ENCODE assay signal across 1 cellular context in the genomic region with DNA sequence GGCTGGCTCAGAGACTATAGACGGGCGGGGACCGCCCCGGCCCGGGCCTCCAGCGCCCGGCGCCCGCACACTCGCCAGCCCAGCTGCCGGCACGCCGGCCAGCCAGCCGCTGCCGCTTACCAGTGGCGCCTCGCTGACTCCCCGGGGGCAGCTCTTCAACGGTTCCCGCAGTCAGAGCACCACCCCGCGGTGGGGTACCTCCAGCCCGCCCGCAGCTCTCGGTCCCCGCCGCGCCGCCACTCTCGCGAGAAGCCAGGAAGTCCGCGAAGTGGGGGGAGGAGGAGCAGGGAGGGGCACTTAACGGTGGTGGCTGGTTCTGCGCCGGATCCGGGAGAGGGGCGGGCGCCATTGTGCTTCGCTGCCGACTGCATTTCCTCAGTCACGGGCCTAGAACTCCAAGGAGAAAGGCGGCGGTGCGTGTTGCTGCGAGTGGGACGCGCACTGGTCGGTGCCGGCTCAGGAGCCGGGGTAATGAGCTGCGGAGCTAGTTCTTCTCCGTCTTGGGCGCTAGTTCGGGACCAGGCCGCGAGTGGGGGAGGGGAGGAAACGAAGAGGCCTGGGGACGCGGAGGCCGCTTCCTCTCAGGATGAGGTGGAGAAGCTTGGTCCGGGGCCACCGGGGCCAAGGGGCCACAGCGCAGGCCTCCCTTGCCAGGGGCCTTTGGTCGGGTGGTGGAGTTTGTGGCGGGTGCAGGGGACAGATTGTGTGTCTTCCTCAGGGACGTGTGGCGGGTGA.
TF ChIP-seq lines count a peak whose summit lies in the region.

A gene with protein sequence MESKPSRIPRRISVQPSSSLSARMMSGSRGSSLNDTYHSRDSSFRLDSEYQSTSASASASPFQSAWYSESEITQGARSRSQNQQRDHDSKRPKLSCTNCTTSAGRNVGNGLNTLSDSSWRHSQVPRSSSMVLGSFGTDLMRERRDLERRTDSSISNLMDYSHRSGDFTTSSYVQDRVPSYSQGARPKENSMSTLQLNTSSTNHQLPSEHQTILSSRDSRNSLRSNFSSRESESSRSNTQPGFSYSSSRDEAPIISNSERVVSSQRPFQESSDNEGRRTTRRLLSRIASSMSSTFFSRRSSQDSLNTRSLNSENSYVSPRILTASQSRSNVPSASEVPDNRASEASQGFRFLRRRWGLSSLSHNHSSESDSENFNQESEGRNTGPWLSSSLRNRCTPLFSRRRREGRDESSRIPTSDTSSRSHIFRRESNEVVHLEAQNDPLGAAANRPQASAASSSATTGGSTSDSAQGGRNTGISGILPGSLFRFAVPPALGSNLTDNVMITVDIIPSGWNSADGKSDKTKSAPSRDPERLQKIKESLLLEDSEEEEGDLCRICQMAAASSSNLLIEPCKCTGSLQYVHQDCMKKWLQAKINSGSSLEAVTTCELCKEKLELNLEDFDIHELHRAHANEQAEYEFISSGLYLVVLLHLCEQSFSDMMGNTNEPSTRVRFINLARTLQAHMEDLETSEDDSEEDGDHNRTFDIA (plus strand): TSS at position 313 of the 735 bp plus-strand sequence. CDS start 16,517 bp downstream, outside the sequence.

TF ChIP-seq in SK-N-SH, 30 proteins besides CTCF, POLR2A, EP300 and RAD21 (continued from another document):
- TF ChIP-seq REST (IDR thresholded peaks at IDR 0.05; ENCODE audit: low read depth, low read length) = no peak; the same call in 1 of the 2 replicates
- peak; percentile 94 for TF ChIP-seq SIN3A (IDR thresholded peaks at IDR 0.05; ENCODE audit: borderline replicate concordance, low read depth, low read length)
- no peak for TF ChIP-seq GATA2 (CRISPR knock-in tag; IDR thresholded peaks at IDR 0.05)
- peak; percentile 92 for TF ChIP-seq YY1 (IDR thresholded peaks at IDR 0.05; ENCODE audit: low read depth)
- TF ChIP-seq MXI1 (IDR thresholded peaks at IDR 0.05; ENCODE audit: low read depth, low read length) = 0 out of 2 replicates have a peak, but pooled peaks have one; percentile 68
- TF ChIP-seq FOXM1 (IDR thresholded peaks at IDR 0.05; ENCODE audit: low read depth) = peak; percentile 67; the same call in 1 of the 2 replicates
- TF ChIP-seq TAF1 (IDR thresholded peaks at IDR 0.05; ENCODE audit: borderline replicate concordance, low read depth, low read length) = peak; percentile 82; the same call in 1 of the 2 replicates
- TF ChIP-seq POLR2AphosphoS5 (IDR thresholded peaks at IDR 0.05; ENCODE audit: low read depth, low read length) = peak; percentile 96
- TF ChIP-seq CHD2 (IDR thresholded peaks at IDR 0.05; ENCODE audit: low read length, partially characterized antibody) = peak; percentile 100
- peak; percentile 71; the same call in 1 of the 2 replicates for TF ChIP-seq FOXJ3 (CRISPR knock-in tag; IDR thresholded peaks at IDR 0.05)
- TF ChIP-seq RXRA (IDR thresholded peaks at IDR 0.05; ENCODE audit: borderline replicate concordance, low read depth) = no peak
- TF ChIP-seq, protein P1, sequence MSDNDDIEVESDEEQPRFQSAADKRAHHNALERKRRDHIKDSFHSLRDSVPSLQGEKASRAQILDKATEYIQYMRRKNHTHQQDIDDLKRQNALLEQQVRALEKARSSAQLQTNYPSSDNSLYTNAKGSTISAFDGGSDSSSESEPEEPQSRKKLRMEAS (IDR thresholded peaks at IDR 0.05; ENCODE audit: low read depth) = peak; percentile 52; the same call in 1 of the 2 replicates
- TF ChIP-seq RCOR1 (IDR thresholded peaks at IDR 0.05; ENCODE audit: low read length) = 0 out of 2 replicates have a peak, but pooled peaks have one; percentile 64
- TF ChIP-seq USF2 (IDR thresholded peaks at IDR 0.05; ENCODE audit: borderline replicate concordance, low read depth, low read length) = no peak
- TF ChIP-seq JUND (IDR thresholded peaks at IDR 0.05) = no peak; the same call in 1 of the 2 replicates
- TF ChIP-seq GABPA (IDR thresholded peaks at IDR 0.05; ENCODE audit: low read depth) = 0 out of 2 replicates have a peak, but pooled peaks have one; percentile 17
- no peak for TF ChIP-seq ELF1 (IDR thresholded peaks at IDR 0.05)
- TF ChIP-seq SMC3 (IDR thresholded peaks at IDR 0.05; ENCODE audit: low read depth, low read length) = peak; percentile 43
- TF ChIP-seq IRF3 (IDR thresholded peaks at IDR 0.05; ENCODE audit: low read depth, low read length) = no peak
- TF ChIP-seq, protein P2, sequence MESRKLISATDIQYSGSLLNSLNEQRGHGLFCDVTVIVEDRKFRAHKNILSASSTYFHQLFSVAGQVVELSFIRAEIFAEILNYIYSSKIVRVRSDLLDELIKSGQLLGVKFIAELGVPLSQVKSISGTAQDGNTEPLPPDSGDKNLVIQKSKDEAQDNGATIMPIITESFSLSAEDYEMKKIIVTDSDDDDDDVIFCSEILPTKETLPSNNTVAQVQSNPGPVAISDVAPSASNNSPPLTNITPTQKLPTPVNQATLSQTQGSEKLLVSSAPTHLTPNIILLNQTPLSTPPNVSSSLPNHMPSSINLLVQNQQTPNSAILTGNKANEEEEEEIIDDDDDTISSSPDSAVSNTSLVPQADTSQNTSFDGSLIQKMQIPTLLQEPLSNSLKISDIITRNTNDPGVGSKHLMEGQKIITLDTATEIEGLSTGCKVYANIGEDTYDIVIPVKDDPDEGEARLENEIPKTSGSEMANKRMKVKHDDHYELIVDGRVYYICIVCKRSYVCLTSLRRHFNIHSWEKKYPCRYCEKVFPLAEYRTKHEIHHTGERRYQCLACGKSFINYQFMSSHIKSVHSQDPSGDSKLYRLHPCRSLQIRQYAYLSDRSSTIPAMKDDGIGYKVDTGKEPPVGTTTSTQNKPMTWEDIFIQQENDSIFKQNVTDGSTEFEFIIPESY (IDR thresholded peaks at IDR 0.05; ENCODE audit: borderline replicate concordance, low read depth) = peak; percentile 99
TF ChIP-seq in SK-N-SH: peak in this region for 14.
